ENCODE assay signal across 24 cellular contexts in the genomic region with DNA sequence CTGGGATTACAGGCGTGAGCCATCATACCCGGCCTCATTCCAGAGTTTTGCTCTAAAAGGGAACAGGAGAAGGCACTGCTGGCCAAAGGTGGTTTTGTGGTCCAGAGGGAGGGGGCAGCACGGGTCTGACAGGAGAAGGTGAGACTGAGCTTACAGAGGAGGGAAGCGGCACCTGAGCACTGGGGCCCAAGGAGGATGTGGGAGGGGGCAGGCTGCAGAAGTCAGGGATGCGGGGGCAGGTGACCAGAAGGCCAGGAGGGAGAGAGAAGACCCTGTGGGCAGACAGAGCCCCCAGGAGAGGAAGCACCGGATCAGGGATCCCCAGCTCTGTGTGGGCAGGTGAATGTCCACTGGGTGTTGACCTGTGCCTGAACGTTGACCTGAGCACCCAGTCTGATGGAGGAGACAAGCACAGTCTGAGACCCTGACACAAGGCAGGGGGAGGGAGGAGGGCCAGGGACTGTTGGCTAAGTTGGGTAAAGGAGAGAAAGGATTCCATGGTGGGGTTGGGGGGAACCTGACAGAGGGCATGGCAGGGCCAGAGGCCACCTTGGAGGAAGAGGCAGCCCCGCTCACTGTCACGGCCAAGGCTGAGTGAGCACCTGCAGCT.
"Had no signal": no experiment of that assay in that cellular context is flagged by ENCODE, and none has a peak within 500 bp of the region (broad histone marks: within the 10 kb centered on the region; RNA-seq: fewer than 3 reads in every experiment).

No MANE protein-coding gene starts in this region.

- H3K27ac ChIP-seq: adrenal gland, SK-N-MC, WERI-Rb-1 had no signal

- H3K27ac Mint-ChIP-seq: activated CD4-positive, alpha-beta T cell treated with anti-CD3 and anti-CD28 coated beads for 36 hours; activated CD8-positive, alpha-beta T cell treated with anti-CD3 and anti-CD28 coated beads, Interleukin-2, amount 10 ng/mL, durations not matched to agents 7 days and 5 days; activated naive CD8-positive, alpha-beta T cell treated with anti-CD3 and anti-CD28 coated beads for 36 hours had no signal

- H3K36me3 ChIP-seq: adrenal gland, WERI-Rb-1 had no signal

- H3K9me3 ChIP-seq: adrenal gland had no signal

- H3K9me3 Mint-ChIP-seq: activated naive CD8-positive, alpha-beta T cell treated with anti-CD3 and anti-CD28 coated beads for 36 hours had no signal

- H3K4me3 Mint-ChIP-seq: activated CD4-positive, alpha-beta T cell treated with anti-CD3 and anti-CD28 coated beads for 36 hours; activated CD8-positive, alpha-beta T cell treated with anti-CD3 and anti-CD28 coated beads, Interleukin-2, amount 10 ng/mL, durations not matched to agents 7 days and 5 days; activated naive CD8-positive, alpha-beta T cell treated with anti-CD3 and anti-CD28 coated beads for 36 hours had no signal

- ATAC-seq: activated CD4-positive, alpha-beta T cell treated with anti-CD3 and anti-CD28 coated beads for 36 hours; activated CD8-positive, alpha-beta T cell treated with anti-CD3 and anti-CD28 coated beads, Interleukin-2, amount 10 ng/mL, durations not matched to agents 7 days and 5 days; Right ventricle myocardium inferior had no signal

- H3K27me3 ChIP-seq: adrenal gland had no signal

- H3K4me3 ChIP-seq: adrenal gland, SK-N-MC had no signal

- H3K36me3 Mint-ChIP-seq: activated naive CD8-positive, alpha-beta T cell treated with anti-CD3 and anti-CD28 coated beads for 36 hours had no signal

- H3K27me3 Mint-ChIP-seq: activated CD4-positive, alpha-beta T cell treated with anti-CD3 and anti-CD28 coated beads for 36 hours; activated naive CD8-positive, alpha-beta T cell treated with anti-CD3 and anti-CD28 coated beads for 36 hours had no signal

- DNase-seq: activated CD4-positive, alpha-beta T cell treated with anti-CD3 and anti-CD28 coated beads for 36 hours; activated CD4-positive, alpha-beta T cell treated with anti-CD3 and anti-CD28 coated beads, Interleukin-2, amount 50 U/mL, for 4 hours; activated CD8-positive, alpha-beta memory T cell treated with anti-CD3 and anti-CD28 coated beads, Interleukin-2, amount 50 U/mL, for 48 hours; activated CD8-positive, alpha-beta T cell treated with anti-CD3 and anti-CD28 coated beads, Interleukin-2, amount 10 ng/mL, durations not matched to agents 7 days and 5 days; activated naive CD8-positive, alpha-beta T cell treated with anti-CD3 and anti-CD28 coated beads for 36 hours; activated T-cell treated with anti-CD3 and anti-CD28 coated beads, Interleukin-2, amount 50 U/mL, for 1 hour; adrenal gland; anterior cingulate cortex; cerebellar nuclear complex; Karpas-422; MM.1S; NCI-H1105; NCI-H1436; NCI-H1694 treated with DMSO at 0.1 percent for 48 hours; NCI-H2029 treated with DMSO at 0.1 percent for 48 hours; NCI-H510A treated with DMSO at 0.1 percent for 48 hours; NCI-H69; NK-92 treated with Interleukin-12 subunit alpha and Interleukin-12 subunit beta, amount 100 ng/mL, for 24 hours; OCI-M1; RPMI8226; T-helper 1 cell; WERI-Rb-1 had no signal
